In genomic region chr2:58427572-58428285, GRCh38 we compare ENCODE assay signal across 8 cellular contexts.
DNase-seq lines count a peak whose midpoint lies in the region; ATAC-seq and TF ChIP-seq lines count a peak whose summit lies in the region.

No MANE protein-coding gene starts in this region.

- no peaks in the 10 kb centered on the region for H3K9me3 ChIP-seq in CD8-positive, alpha-beta memory T cell (ENCODE audit: low read length)
- H3K9me3 ChIP-seq in HAP-1 (no peaks in the 10 kb centered on the region), SJSA1 (replicated peaks) (no peaks in the 10 kb centered on the region)
- H3K9me3 ChIP-seq in naive thymus-derived CD4-positive, alpha-beta T cell (ENCODE audit: control insufficient read depth in 2 of 3, low read length in 3 of 3): no peaks in the 10 kb centered on the region

- ATAC-seq in naive thymus-derived CD4-positive, alpha-beta T cell: no peak
- ATAC-seq in GM21529 (IDR thresholded peaks at IDR 0.05; ENCODE audit: unreplicated experiment) (no peak), GM18873 (IDR thresholded peaks at IDR 0.05; ENCODE audit: low FRiP score, unreplicated experiment) (no peak), HG03025 (IDR thresholded peaks at IDR 0.05; ENCODE audit: low FRiP score, unreplicated experiment) (no peak)

- POLR2A ChIA-PET in CD8-positive, alpha-beta memory T cell (lab: Charles Lee): no interaction called here
- POLR2A ChIA-PET in naive thymus-derived CD4-positive, alpha-beta T cell (lab: Charles Lee): no interaction called here

- no peak for TF ChIP-seq POLR2A in erythroblast (IDR thresholded peaks at IDR 0.05; ENCODE audit: low read length)

- H3K9me3 Mint-ChIP-seq in CD8-positive, alpha-beta memory T cell: peaks cover 0 to 2% (median 0%) of the 10 kb centered on the region in 5 donors
- peaks cover 0 to 4% (median 0%) of the 10 kb centered on the region in 11 donors for H3K9me3 Mint-ChIP-seq in naive thymus-derived CD4-positive, alpha-beta T cell

- no peaks in the 10 kb centered on the region for H3K36me3 Mint-ChIP-seq in CD8-positive, alpha-beta memory T cell
- peaks cover 0 to 3% (median 0%) of the 10 kb centered on the region in 5 donors for H3K36me3 Mint-ChIP-seq in naive thymus-derived CD4-positive, alpha-beta T cell

- H3K4me1 Mint-ChIP-seq in CD8-positive, alpha-beta memory T cell: peaks cover 6 to 20% (median 6%) of the 10 kb centered on the region in 3 donors
- H3K4me1 Mint-ChIP-seq in naive thymus-derived CD4-positive, alpha-beta T cell: peaks cover 0 to 19% (median 5%) of the 10 kb centered on the region in 7 donors

- peaks cover 7% of the 10 kb centered on the region for H3K27me3 ChIP-seq in CD8-positive, alpha-beta memory T cell (ENCODE audit: insufficient read depth, low read length, poor library complexity, severe bottlenecking)
- H3K27me3 ChIP-seq in HAP-1 (ENCODE audit: low read depth) (peaks cover 5% of the 10 kb centered on the region; the same call in 1 of the 2 replicates), SJSA1 (replicated peaks) (peaks cover 3% of the 10 kb centered on the region; the same call in 1 of the 2 replicates)
- H3K27me3 ChIP-seq in naive thymus-derived CD4-positive, alpha-beta T cell (ENCODE audit: control insufficient read depth in 2 of 2, insufficient read depth in 2 of 2, low read length in 2 of 2): peaks cover 0 to 4% of the 10 kb centered on the region in 2 donors

- CTCF ChIA-PET in CD8-positive, alpha-beta memory T cell (lab: Charles Lee): no interaction called here
- CTCF ChIA-PET in naive thymus-derived CD4-positive, alpha-beta T cell (lab: Charles Lee): no interaction called here

- H3K4me1 ChIP-seq in CD8-positive, alpha-beta memory T cell (ENCODE audit: insufficient read depth, low read length): no peaks in the 10 kb centered on the region
- H3K4me1 ChIP-seq in HAP-1: peaks cover 6% of the 10 kb centered on the region; the same call in 1 of the 2 replicates
- H3K4me1 ChIP-seq in SJSA1 (replicated peaks): peaks cover 11% of the 10 kb centered on the region
- no peaks in the 10 kb centered on the region for H3K4me1 ChIP-seq in naive thymus-derived CD4-positive, alpha-beta T cell (ENCODE audit: control insufficient read depth in 2 of 2, insufficient read depth in 2 of 2, low read length in 2 of 2)

- H3K36me3 ChIP-seq in CD8-positive, alpha-beta memory T cell (ENCODE audit: insufficient read depth, low read length): no peaks in the 10 kb centered on the region
- H3K36me3 ChIP-seq in HAP-1 (replicated peaks) (no peaks in the 10 kb centered on the region), SJSA1 (no peaks in the 10 kb centered on the region)
- H3K36me3 ChIP-seq in naive thymus-derived CD4-positive, alpha-beta T cell (ENCODE audit: control insufficient read depth in 2 of 3, insufficient read depth in 3 of 3, low read length in 3 of 3): no peaks in the 10 kb centered on the region

- no peak overlapping the region for H3K27ac Mint-ChIP-seq in CD8-positive, alpha-beta memory T cell
- no peak overlapping the region for H3K27ac Mint-ChIP-seq in naive thymus-derived CD4-positive, alpha-beta T cell

- H3K27me3 Mint-ChIP-seq in CD8-positive, alpha-beta memory T cell: peaks cover 15 to 46% of the 10 kb centered on the region in 2 donors
- peaks cover 26 to 58% (median 45%) of the 10 kb centered on the region in 5 donors for H3K27me3 Mint-ChIP-seq in naive thymus-derived CD4-positive, alpha-beta T cell

- peak overlapping the region in 4 of 7 donors; percentile 19 to 83 (median 32) for H3K4me3 Mint-ChIP-seq in CD8-positive, alpha-beta memory T cell
- H3K4me3 Mint-ChIP-seq in naive thymus-derived CD4-positive, alpha-beta T cell: peak overlapping the region in 7 of 10 donors; percentile 10 to 61 (median 32)

- intact Hi-C loops in naive thymus-derived CD4-positive, alpha-beta T cell (cut with micrococcal nuclease): no loop called here

- peak in 1 of 5 donors; percentile 47 for DNase-seq in CD8-positive, alpha-beta memory T cell
- DNase-seq in HAP-1 (ENCODE audit: low spot score in 2 of 2) (peak in 1 of 2 experiments; percentile 54), SJSA1 (ENCODE audit: low read depth in 1 of 2, low spot score in 2 of 2) (peak; percentile 35 to 47), erythroblast (lab: John Stamatoyannopoulos, UW) (peak; percentile 16 to 43)
- peak in 1 of 9 donors; percentile 0 for DNase-seq in naive thymus-derived CD4-positive, alpha-beta T cell

- in situ Hi-C loops in HAP-1 (cut with MboI; ENCODE audit: low sequenced_read_pairs): no loop called here

- no peak overlapping the region for H3K4me3 ChIP-seq in CD8-positive, alpha-beta memory T cell (ENCODE audit: low read length)
- H3K4me3 ChIP-seq in HAP-1: peak overlapping the region; percentile 47
- peak overlapping the region; percentile 35 for H3K4me3 ChIP-seq in SJSA1
- no peak overlapping the region for H3K4me3 ChIP-seq in naive thymus-derived CD4-positive, alpha-beta T cell (ENCODE audit: low read length)

- H3K27ac ChIP-seq in CD8-positive, alpha-beta memory T cell (ENCODE audit: low read depth, low read length): no peak overlapping the region
- no peak overlapping the region for H3K27ac ChIP-seq in SJSA1
- H3K27ac ChIP-seq in naive thymus-derived CD4-positive, alpha-beta T cell (ENCODE audit: low read depth, low read length): no peak overlapping the region

Comparison
In these comparisons a context has a peak if more than half of its experiments do, and no peak if none do; other contexts are left out.
1. H3K4me3 ChIP-seq: peak in HAP-1 (single experiment) and SJSA1 (single experiment); none in CD8-positive, alpha-beta memory T cell (single experiment) and naive thymus-derived CD4-positive, alpha-beta T cell (single experiment).